ENCODE assay signal across 11 cellular contexts in the genomic region with DNA sequence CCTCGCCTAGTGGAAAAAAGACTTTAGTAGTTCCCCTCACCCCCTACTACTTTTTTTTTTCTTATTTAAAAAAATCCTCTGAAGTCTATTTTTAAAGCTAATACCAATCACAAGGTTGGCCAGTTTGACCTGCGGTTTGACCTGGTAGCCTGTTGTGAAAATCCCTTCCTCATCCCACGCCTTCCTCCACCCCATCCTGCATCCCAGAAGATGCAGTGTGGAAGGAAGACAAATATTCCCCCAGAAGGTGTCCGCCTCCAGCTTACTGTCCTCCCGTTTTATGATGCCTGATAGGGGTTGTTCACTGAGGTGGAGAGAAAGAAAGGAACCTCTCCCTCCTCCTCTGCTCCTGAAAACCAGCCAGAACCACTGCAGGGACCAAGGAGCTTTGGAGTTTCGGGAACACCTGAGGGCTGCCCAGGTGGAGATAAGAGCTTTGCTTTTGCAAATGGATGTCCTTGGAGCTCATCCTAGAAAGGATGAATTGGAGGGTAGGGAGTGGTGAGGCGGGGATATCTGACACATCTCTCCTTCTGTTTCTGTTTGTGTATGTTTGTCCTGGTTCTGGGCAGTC. TPM values are rescaled to one million over a fixed set of nuclear protein-coding genes. Genes with fewer than 3 reads are reported as not detected.
A peak's percentile ranks its signal among the peaks of the same experiment; 100 is the strongest.
DNase-seq lines count a peak whose midpoint lies in the region; ATAC-seq and TF ChIP-seq lines count a peak whose summit lies in the region.
"Had no signal": no experiment of that assay in that cellular context is flagged by ENCODE, and none has a peak within 500 bp of the region (broad histone marks: within the 10 kb centered on the region; RNA-seq: fewer than 3 reads in every experiment).

No MANE protein-coding gene starts in this region.

- intact Hi-C loops in left ventricle myocardium superior (cut with micrococcal nuclease) (no loop called here), breast epithelium (cut with DNase I; ENCODE audit: low total_unique reads) (no loop called here), left colon (cut with DNase I, micrococcal nuclease) (no loop called here), sciatic nerve (cut with DNase I) (no loop called here)

- H3K36me3 ChIP-seq in cardiac muscle cell (no peaks in the 10 kb centered on the region), breast epithelium (no peaks in the 10 kb centered on the region), upper lobe of left lung (no peaks in the 10 kb centered on the region)

- no peak for TF ChIP-seq POLR2A in breast epithelium (IDR thresholded peaks at IDR 0.05)
- no peak for TF ChIP-seq POLR2A in upper lobe of left lung (IDR thresholded peaks at IDR 0.05)

- H3K27ac Mint-ChIP-seq in naive B cell, result peak overlapping the region in 3 of 6 donors; percentile 9 to 65 (median 55)

- H3K4me1 Mint-ChIP-seq in naive B cell, result peaks cover 11 to 14% (median 11%) of the 10 kb centered on the region in 3 donors

- no peak for DNase-seq in cardiac muscle cell (ENCODE audit: low read depth in 1 of 2, low spot score in 1 of 2)
- no peak for DNase-seq in left ventricle myocardium superior
- no peak for DNase-seq in breast epithelium (ENCODE audit: low spot score in 2 of 2)
- no peak for DNase-seq in naive B cell
- DNase-seq in upper lobe of left lung, result no peak
- no peak for DNase-seq in left colon
- DNase-seq in NCI-H1105 treated with DMSO at 0.1 percent for 48 hours (lab: John Stamatoyannopoulos, UW), result no peak
- no peak for DNase-seq in sciatic nerve (ENCODE audit: low spot score)
- DNase-seq: activated gamma-delta T cell treated with Interleukin-2 at 50 U/mL for 16 hours, foreskin keratinocyte, SW 1271 had no signal

- H3K27ac ChIP-seq in cardiac muscle cell (no peak overlapping the region), breast epithelium (no peak overlapping the region), upper lobe of left lung (no peak overlapping the region)
- H3K27ac ChIP-seq: foreskin keratinocyte had no signal

- no peaks in the 10 kb centered on the region for H3K36me3 Mint-ChIP-seq in naive B cell

- WGBS in upper lobe of left lung, 2 donors, result 27% methylated on average over 7 of the region's 7 CpGs

- no peaks in the 10 kb centered on the region for H3K9me3 ChIP-seq in cardiac muscle cell (ENCODE audit: low read depth)
- H3K9me3 ChIP-seq in breast epithelium, result no peaks in the 10 kb centered on the region
- H3K9me3 ChIP-seq in upper lobe of left lung, result no peaks in the 10 kb centered on the region

- H3K4me3 ChIP-seq in cardiac muscle cell (peak overlapping the region; percentile 40), breast epithelium (peak overlapping the region; percentile 29 to 77 (median 60)), upper lobe of left lung (peak overlapping the region in 3 of 4 donors; percentile 53 to 57 (median 54))

- H3K27me3 ChIP-seq in cardiac muscle cell (peaks cover 98% of the 10 kb centered on the region), breast epithelium (peaks cover 0 to 34% of the 10 kb centered on the region in 2 donors), upper lobe of left lung (peaks cover 0 to 36% (median 10%) of the 10 kb centered on the region in 4 donors)

- TF ChIP-seq CTCF in cardiac muscle cell (IDR thresholded peaks at IDR 0.05; ENCODE audit: low read depth, low read length) (no peak), breast epithelium (IDR thresholded peaks at IDR 0.05) (no peak), upper lobe of left lung (IDR thresholded peaks at IDR 0.05) (no peak)

- H3K9me3 Mint-ChIP-seq in naive B cell, result no peaks in the 10 kb centered on the region

- H3K4me3 Mint-ChIP-seq in naive B cell, result peak overlapping the region; percentile 68 to 90 (median 82)

- ATAC-seq in left ventricle myocardium superior, result no peak
- no peak for ATAC-seq in naive B cell (ENCODE audit: low read depth in 2 of 2)
- ATAC-seq in upper lobe of left lung (ENCODE audit: low FRiP score in 2 of 2), result no peak
- ATAC-seq in left colon, result no peak
- ATAC-seq in sciatic nerve, result no peak

- TF ChIP-seq EP300 in upper lobe of left lung (IDR thresholded peaks at IDR 0.05), result no peak

- peaks cover 34 to 53% (median 50%) of the 10 kb centered on the region in 3 donors for H3K27me3 Mint-ChIP-seq in naive B cell

- peaks cover 4% of the 10 kb centered on the region for H3K4me1 ChIP-seq in cardiac muscle cell (ENCODE audit: low read depth)
- H3K4me1 ChIP-seq in breast epithelium, result peaks cover 0 to 11% of the 10 kb centered on the region in 2 donors
- peaks cover 13 to 20% (median 18%) of the 10 kb centered on the region in 4 donors for H3K4me1 ChIP-seq in upper lobe of left lung

RNA-seq across cellular contexts. Expression of a gene that starts 0.9 kb away (rescaled TPM):
- total RNA-seq in cardiac muscle cell, result 0.06 TPM in 1 of 2 replicates, not detected in the other
- polyA plus RNA-seq in cardiac muscle cell, result 1.1 and 1.3 TPM in 2 replicates
- 2.7 TPM for total RNA-seq in left ventricle myocardium superior
- total RNA-seq in breast epithelium, result 10 to 100 TPM in 1 of 3 donors, under 1 TPM in 2; 0.16 to 18.7 (median 0.66) TPM
- polyA plus RNA-seq in naive B cell (ENCODE audit: low read depth in 6 of 6), result 1 to 10 TPM in 1 of 6 donors, under 1 TPM in 5; 0.12 to 3.9 (median 0.47) TPM
- total RNA-seq in upper lobe of left lung, result 10 to 100 TPM in 2 of 6 donors, 1 to 10 TPM in 2, under 1 TPM in 2; 0.81 to 92.2 (median 2.4) TPM
- total RNA-seq in left colon, result 1 to 10 TPM; 1.5 to 1.7 TPM
- 0.62 TPM for total RNA-seq in sciatic nerve

RNA-seq across cellular contexts. Expression of a gene that starts 32.6 kb away (rescaled TPM):
- 15.4 and 18.7 TPM in 2 replicates for total RNA-seq in cardiac muscle cell
- polyA plus RNA-seq in cardiac muscle cell, result 21.0 and 22.2 TPM in 2 replicates
- total RNA-seq in left ventricle myocardium superior, result 19.1 TPM
- 10 to 100 TPM; 23.5 to 41.6 (median 31.1) TPM for total RNA-seq in breast epithelium
- polyA plus RNA-seq in naive B cell (ENCODE audit: low read depth in 6 of 6), result 10 to 100 TPM; 13.2 to 28.9 (median 21.0) TPM
- total RNA-seq in upper lobe of left lung, result 10 to 100 TPM; 12.7 to 25.2 (median 19.6) TPM
- total RNA-seq in left colon, result 10 to 100 TPM; 18.8 to 22.6 TPM
- 23.0 TPM for total RNA-seq in sciatic nerve
